Comparison of ENCODE assay signal across 17 cellular contexts in the genomic region with DNA sequence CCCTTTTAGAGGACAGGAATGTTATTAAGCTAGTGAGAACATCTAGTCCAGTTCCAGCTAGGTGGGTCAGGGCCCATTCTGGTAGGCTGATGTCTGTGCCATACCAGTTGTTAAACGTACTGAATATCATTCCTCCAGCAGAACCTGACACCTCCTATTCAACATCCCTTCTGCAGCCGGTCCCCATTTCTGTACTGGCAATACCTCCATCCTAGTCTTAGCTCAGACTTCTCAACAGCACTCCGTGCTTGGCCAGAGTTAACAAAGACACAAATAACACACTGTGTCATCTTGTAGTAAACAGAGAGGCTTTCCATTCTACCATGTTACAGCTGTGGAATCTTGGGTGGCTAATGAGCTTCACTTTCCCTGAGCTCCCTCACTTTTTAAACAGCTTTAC.
DNase-seq lines count a peak whose midpoint lies in the region; ATAC-seq and TF ChIP-seq lines count a peak whose summit lies in the region.
"Had no signal": no experiment of that assay in that cellular context is flagged by ENCODE, and none has a peak within 500 bp of the region (broad histone marks: within the 10 kb centered on the region; RNA-seq: fewer than 3 reads in every experiment).

No MANE protein-coding gene starts in this region.

- H4K5ac ChIP-seq in H9 (ENCODE audit: insufficient read length, low read depth, low read length), result no peak overlapping the region

- H2BK12ac ChIP-seq in H9 (ENCODE audit: insufficient read length, low read depth, low read length), result no peak overlapping the region

- H4K91ac ChIP-seq in H9 (ENCODE audit: insufficient read length, low read depth, low read length), result no peak overlapping the region

- no peak overlapping the region for H4K8ac ChIP-seq in H9 (replicated peaks; ENCODE audit: insufficient read length, low read depth, low read length)

- no peak for TF ChIP-seq POLR2A in gastrocnemius medialis (IDR thresholded peaks at IDR 0.05)

- H3K27ac ChIP-seq in H9 (ENCODE audit: insufficient read length, low read depth, low read length) (no peak overlapping the region), fibroblast of lung (ENCODE audit: insufficient read depth, low read length) (no peak overlapping the region), right cardiac atrium (ENCODE audit: low read length) (peak overlapping the region; percentile 75), gastrocnemius medialis (peak overlapping the region; percentile 51 to 84 (median 75))
- H3K27ac ChIP-seq: HL-60, KMS-11, PC-9, RWPE1 had no signal

- H3K9me3 ChIP-seq in H9 (ENCODE audit: control insufficient read depth, low read depth, low read length), result no peaks in the 10 kb centered on the region
- H3K9me3 ChIP-seq in fibroblast of lung (ENCODE audit: control insufficient read depth, insufficient read depth, low read depth, low read length), result no peaks in the 10 kb centered on the region
- peaks cover 2% of the 10 kb centered on the region for H3K9me3 ChIP-seq in right cardiac atrium (ENCODE audit: control insufficient read depth, low read length)
- H3K9me3 ChIP-seq in gastrocnemius medialis, result no peaks in the 10 kb centered on the region

- no peak overlapping the region for H3K23ac ChIP-seq in H9 (ENCODE audit: insufficient read length, low read depth, low read length)

- in situ Hi-C loops in gastrocnemius medialis (cut with MboI; ENCODE audit: low sequenced_read_pairs in 4 of 4), result no loop called here

- no CpG with 5 or more reads among the region's 3 CpGs for WGBS in H9 (ENCODE audit: extremely low coverage, insufficient read length, low lambda C conversion rate)
- WGBS in right cardiac atrium, result 46% methylated on average over 3 of the region's 3 CpGs

- no peak overlapping the region for H3K9ac ChIP-seq in H9 (ENCODE audit: extremely low read depth, insufficient read length, low read length)
- H3K9ac ChIP-seq in fibroblast of lung (ENCODE audit: insufficient read depth, low read length), result no peak overlapping the region
- H3K9ac ChIP-seq: KMS-11 had no signal

- H3K23me2 ChIP-seq in H9 (ENCODE audit: insufficient read length, low read depth, low read length, poor library complexity, severe bottlenecking), result no peaks in the 10 kb centered on the region

- H3K4me3 ChIP-seq in fibroblast of lung (replicated peaks in 1 of 4; ENCODE audit: control extremely low read depth in 1 of 4, insufficient read depth in 1 of 4, low read depth in 3 of 4, low read length in 4 of 4) (no peak overlapping the region), right cardiac atrium (ENCODE audit: low read length) (no peak overlapping the region), gastrocnemius medialis (no peak overlapping the region)
- H3K4me3 ChIP-seq: PC-9 had no signal

- H3K27me3 ChIP-seq in H9 (ENCODE audit: insufficient read depth, low read length), result no peaks in the 10 kb centered on the region
- no peaks in the 10 kb centered on the region for H3K27me3 ChIP-seq in fibroblast of lung (ENCODE audit: control insufficient read depth, insufficient read depth, low read length)
- H3K27me3 ChIP-seq in right cardiac atrium (ENCODE audit: control insufficient read depth, insufficient read depth), result no peaks in the 10 kb centered on the region
- H3K27me3 ChIP-seq in gastrocnemius medialis, result no peaks in the 10 kb centered on the region

- H2AK5ac ChIP-seq in H9 (ENCODE audit: insufficient read length, low read length), result no peak overlapping the region

- H3K4me3 Mint-ChIP-seq in H9 (no peak overlapping the region), osteocyte (ENCODE audit: unreplicated experiment) (no peak overlapping the region)
- H3K4me3 Mint-ChIP-seq: B cell had no signal

- no peak overlapping the region for H2BK120ac ChIP-seq in H9 (ENCODE audit: low read depth, low read length, poor library complexity, severe bottlenecking)

- no peaks in the 10 kb centered on the region; the same call in 1 of the 2 replicates for H3K27me3 Mint-ChIP-seq in H9 (ENCODE audit: low read depth)
- no peaks in the 10 kb centered on the region for H3K27me3 Mint-ChIP-seq in osteocyte (ENCODE audit: unreplicated experiment)
- H3K27me3 Mint-ChIP-seq: B cell had no signal

- peak; percentile 62 to 69 for ATAC-seq in right cardiac atrium
- peak; percentile 90 for ATAC-seq in gastrocnemius medialis
- ATAC-seq in HG02588 (IDR thresholded peaks at IDR 0.05; ENCODE audit: unreplicated experiment), result no peak
- ATAC-seq in HG02870 (IDR thresholded peaks at IDR 0.05; ENCODE audit: unreplicated experiment), result no peak

- H3K27ac Mint-ChIP-seq in H9 (peak overlapping the region in 1 of 3 experiments; percentile 65; a peak in 2 of 7 replicates), osteocyte (ENCODE audit: unreplicated experiment) (no peak overlapping the region)
- H3K27ac Mint-ChIP-seq: B cell had no signal

- H3K18ac ChIP-seq in H9 (ENCODE audit: insufficient read length, low read depth, low read length), result no peak overlapping the region

- H3K4me1 Mint-ChIP-seq in H9 (peaks cover 5% of the 10 kb centered on the region in 2 experiments; a peak in 3 of 4 replicates), osteocyte (ENCODE audit: unreplicated experiment) (peaks cover 45% of the 10 kb centered on the region)
- H3K4me1 Mint-ChIP-seq: B cell had no signal

- H3K4me1 ChIP-seq in H9 (ENCODE audit: insufficient read depth, low read length) (peaks cover 4% of the 10 kb centered on the region; the same call in 1 of the 2 replicates), fibroblast of lung (ENCODE audit: control insufficient read depth, extremely low read depth, insufficient read depth, low read length) (no peaks in the 10 kb centered on the region), right cardiac atrium (ENCODE audit: control insufficient read depth, insufficient read depth, low read length) (peaks cover 4% of the 10 kb centered on the region), gastrocnemius medialis (peaks cover 20 to 37% of the 10 kb centered on the region in 2 donors)

- no peak overlapping the region for H3K4me2 ChIP-seq in H9 (ENCODE audit: insufficient read depth, insufficient read length, low read length)
- no peak overlapping the region for H3K4me2 ChIP-seq in fibroblast of lung (ENCODE audit: extremely low read depth, insufficient read depth, low read length)
- H3K4me2 ChIP-seq: KMS-11, PC-9 had no signal

- intact Hi-C loops in right cardiac atrium (cut with DNase I), result loop anchor here in 1 of 4 donors (10.0 kb wide), 1 partner anchor 91 kb away; the partner anchor contains the start of gene PDE3A
- intact Hi-C loops in gastrocnemius medialis (cut with DNase I; ENCODE audit: low total_unique reads), result loop anchor here (5.0 to 10.0 kb wide), 2 partner anchors 88 to 191 kb away; no protein-coding TSS in a partner anchor

- no peak overlapping the region for H3K56ac ChIP-seq in H9 (ENCODE audit: insufficient read length, low read depth, low read length)

- no peak overlapping the region for H3K4ac ChIP-seq in H9 (ENCODE audit: low read depth, low read length)

- TF ChIP-seq CTCF in H9 (conservative IDR thresholded peaks at IDR 0.05) (no peak), fibroblast of lung (conservative IDR thresholded peaks at IDR 0.05 in 1 of 2, IDR thresholded peaks at IDR 0.05 in 1 of 2; ENCODE audit: low read depth in 1 of 2, low read length in 2 of 2) (no peak), gastrocnemius medialis (IDR thresholded peaks at IDR 0.05 in 4 of 5, conservative IDR thresholded peaks at IDR 0.05 in 1 of 5) (no peak), osteocyte (IDR thresholded peaks at IDR 0.05) (no peak)

- H3K36me3 ChIP-seq in fibroblast of lung (ENCODE audit: control insufficient read depth, insufficient read depth, low read length) (no peaks in the 10 kb centered on the region), gastrocnemius medialis (no peaks in the 10 kb centered on the region)

- H2AFZ ChIP-seq in H9 (ENCODE audit: low read length) (peak overlapping the region; percentile 17), fibroblast of lung (ENCODE audit: low read length) (peak overlapping the region; percentile 35)
- H2AFZ ChIP-seq: PC-9 had no signal

- H3T11ph ChIP-seq in H9 (ENCODE audit: low read length), result no peak overlapping the region

- DNase-seq in H9 (no peak), fibroblast of lung (ENCODE audit: low read depth in 2 of 2) (no peak), right cardiac atrium (peak in 1 of 3 donors; percentile 45), gastrocnemius medialis (peak; percentile 64 to 65), osteocyte (ENCODE audit: extremely low spot score, unreplicated experiment) (no peak)
- DNase-seq: DMS79 treated with DMSO at 0.1 percent for 48 hours, MV-4-11, NCI-H1694 treated with DMSO at 0.1 percent for 48 hours, NCI-H510A, NCI-H82, PC-9 had no signal

- H3K36me3 Mint-ChIP-seq in H9 (ENCODE audit: insufficient read depth in 1 of 3, low read depth in 3 of 3) (no peaks in the 10 kb centered on the region), osteocyte (ENCODE audit: unreplicated experiment) (no peaks in the 10 kb centered on the region)

- H4K20me1 ChIP-seq in H9 (ENCODE audit: control insufficient read depth, insufficient read depth, insufficient read length), result no peaks in the 10 kb centered on the region
- H4K20me1 ChIP-seq in fibroblast of lung (ENCODE audit: control insufficient read depth, extremely low read depth, insufficient read depth, low read length), result no peaks in the 10 kb centered on the region

- H2BK20ac ChIP-seq in H9 (ENCODE audit: low read depth, low read length, poor library complexity, severe bottlenecking), result no peak overlapping the region

- no peak overlapping the region for H3K14ac ChIP-seq in H9 (ENCODE audit: insufficient read depth, low read length)

- H3K79me2 ChIP-seq in H9 (ENCODE audit: insufficient read depth, low read length) (no peaks in the 10 kb centered on the region), fibroblast of lung (ENCODE audit: control insufficient read depth, insufficient read depth, low read length) (no peaks in the 10 kb centered on the region)

- H3K79me1 ChIP-seq in H9 (ENCODE audit: insufficient read depth, low read depth, low read length, poor library complexity, severe bottlenecking), result no peaks in the 10 kb centered on the region

- no peaks in the 10 kb centered on the region for H3K9me3 Mint-ChIP-seq in H9
- no peaks in the 10 kb centered on the region for H3K9me3 Mint-ChIP-seq in osteocyte (ENCODE audit: unreplicated experiment)

- H2BK5ac ChIP-seq in H9 (ENCODE audit: insufficient read length, low read length), result no peak overlapping the region

- H2BK15ac ChIP-seq in H9 (ENCODE audit: low read depth, low read length), result no peak overlapping the region; the same call in 1 of the 2 replicates

Comparison
In these comparisons a context has a peak if more than half of its experiments do, and no peak if none do; other contexts are left out.
1. DNase-seq: peak in gastrocnemius medialis (2 of 2); none in H9 (single experiment), fibroblast of lung (0 of 2) and osteocyte (single experiment).
2. H3K27ac ChIP-seq: peak in right cardiac atrium (single experiment) and gastrocnemius medialis (4 of 4); none in H9 (single experiment) and fibroblast of lung (single experiment).
3. ATAC-seq: peak in right cardiac atrium (2 of 2) and gastrocnemius medialis (2 of 2); none in HG02588 (single experiment) and HG02870 (single experiment).